ENCODE assay signal across 10 cellular contexts in the genomic region with DNA sequence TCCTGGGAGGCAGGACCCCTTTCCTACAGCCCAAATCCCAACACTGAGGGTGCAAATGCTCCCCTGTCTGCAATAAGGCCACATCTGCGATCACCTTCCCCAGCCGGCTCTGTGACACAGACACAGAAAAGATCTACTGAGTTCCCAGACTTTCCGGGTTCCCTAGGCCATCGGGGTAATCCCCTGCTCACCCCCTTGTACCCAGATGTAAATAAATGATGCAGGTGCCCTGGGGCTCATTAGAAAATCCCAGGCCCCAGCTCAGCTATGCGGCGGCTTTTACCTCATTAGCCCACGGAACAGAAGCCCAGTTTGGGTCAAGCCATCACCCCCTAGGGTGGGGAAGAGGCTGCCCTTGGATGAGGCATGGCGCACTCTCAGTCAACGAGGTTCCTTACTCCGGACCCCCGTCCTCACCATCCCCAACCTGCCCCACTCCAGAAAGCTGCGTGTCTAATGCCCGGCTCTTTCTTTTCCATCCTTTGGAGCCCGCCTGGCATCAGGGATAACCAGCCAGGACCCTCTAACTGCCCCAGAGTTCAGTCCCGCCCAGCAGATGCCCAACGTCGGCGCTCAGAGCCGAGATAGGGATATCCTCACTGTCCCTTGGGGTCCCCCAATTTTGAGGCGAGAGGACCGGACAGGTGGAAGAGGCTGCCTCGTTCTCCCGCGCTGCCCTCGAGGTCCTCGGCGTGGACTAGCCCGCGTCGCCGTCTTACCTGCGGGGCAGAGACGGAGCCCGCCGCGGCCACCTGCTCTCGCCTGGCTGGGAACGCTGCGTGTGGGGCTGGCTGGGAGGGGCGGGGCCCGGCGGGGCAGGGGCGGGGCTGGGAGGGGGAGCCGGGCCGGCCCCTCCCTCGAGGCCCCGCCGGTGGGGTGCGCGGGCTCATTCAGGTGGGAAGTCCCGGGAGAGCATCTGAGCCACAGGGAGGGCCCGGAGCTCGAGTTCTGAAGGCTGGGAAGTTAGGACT. TPM values are rescaled to one million over a fixed set of nuclear protein-coding genes. Genes with fewer than 3 reads are reported as not detected.
DNase-seq lines count a peak whose midpoint lies in the region; ATAC-seq, FAIRE-seq and TF ChIP-seq lines count a peak whose summit lies in the region.
"Had no signal": no experiment of that assay in that cellular context is flagged by ENCODE, and none has a peak within 500 bp of the region (broad histone marks: within the 10 kb centered on the region; RNA-seq: fewer than 3 reads in every experiment).

A gene with protein sequence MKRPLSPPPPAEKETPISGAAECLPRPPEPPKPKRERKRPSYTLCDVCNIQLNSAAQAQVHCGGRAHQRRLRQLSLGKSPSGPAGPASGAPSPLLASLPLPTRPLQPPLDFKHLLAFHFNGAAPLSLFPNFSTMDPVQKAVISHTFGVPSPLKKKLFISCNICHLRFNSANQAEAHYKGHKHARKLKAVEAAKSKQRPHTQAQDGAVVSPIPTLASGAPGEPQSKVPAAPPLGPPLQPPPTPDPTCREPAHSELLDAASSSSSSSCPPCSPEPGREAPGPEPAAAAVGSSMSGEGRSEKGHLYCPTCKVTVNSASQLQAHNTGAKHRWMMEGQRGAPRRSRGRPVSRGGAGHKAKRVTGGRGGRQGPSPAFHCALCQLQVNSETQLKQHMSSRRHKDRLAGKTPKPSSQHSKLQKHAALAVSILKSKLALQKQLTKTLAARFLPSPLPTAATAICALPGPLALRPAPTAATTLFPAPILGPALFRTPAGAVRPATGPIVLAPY (minus strand): TSS at position 783 of the 971 bp plus-strand sequence. CDS start 35,417 bp downstream, outside the sequence.

- peaks cover 35% of the 10 kb centered on the region for H3K27me3 ChIP-seq in HUES6 (ENCODE audit: control insufficient read depth, insufficient read depth, low read length)
- H3K27me3 ChIP-seq in H1 (replicated peaks in 1 of 4; ENCODE audit: control insufficient read depth in 3 of 4, extremely low read depth in 1 of 4, insufficient read depth in 3 of 4, low read length in 3 of 4) = peaks cover 4 to 22% (median 18%) of the 10 kb centered on the region in 4 experiments

- H2BK12ac ChIP-seq in H1 (ENCODE audit: low read depth, low read length) = no peak within 1 kb of the TSS; the same call in 1 of the 2 replicates

- intact Hi-C loops in activated B cell treated with CpG ODN at 0.5 μM for 24 hours (cut with micrococcal nuclease) = loop anchor here (1.0 kb wide), 1 partner anchor 18 kb away; no protein-coding TSS in a partner anchor

- H3K36me3 Mint-ChIP-seq in activated B cell treated with CpG ODN at 0.5 μM for 24 hours (ENCODE audit: low read depth) = no peaks in the 10 kb centered on the region

- no peak within 1 kb of the TSS for H2BK20ac ChIP-seq in H1 (ENCODE audit: low read length)

- H3K4me1 Mint-ChIP-seq in activated B cell treated with CpG ODN at 0.5 μM for 24 hours = peaks cover 12% of the 10 kb centered on the region

- peak within 1 kb of the TSS; percentile 85 for H3K4me3 Mint-ChIP-seq in activated B cell treated with CpG ODN at 0.5 μM for 24 hours
- H3K4me3 Mint-ChIP-seq: T-helper 1 cell treated with Interleukin-12 subunit alpha and Interleukin-12 subunit beta and Interleukin-4 antibody, amounts not matched to agents 30 μg/mL and 1 μg/mL, for 36 hours had no signal

- ATAC-seq in activated B cell treated with CpG ODN at 0.5 μM for 24 hours (ENCODE audit: low read depth) (peak; percentile 79), GM21447 (IDR thresholded peaks at IDR 0.05; ENCODE audit: unreplicated experiment) (no peak)

- H3K27ac ChIP-seq in HUES6 (ENCODE audit: low read depth, low read length) (no peak within 1 kb of the TSS), H1 (ENCODE audit: low read depth, low read length) (no peak within 1 kb of the TSS)

- no peaks in the 10 kb centered on the region for H3K79me2 ChIP-seq in H1 (ENCODE audit: control insufficient read depth in 1 of 2, insufficient read depth in 2 of 2, low read length in 2 of 2)

- no peak within 1 kb of the TSS for H4K91ac ChIP-seq in H1 (replicated peaks; ENCODE audit: insufficient read length, low read length)

- no peak within 1 kb of the TSS for H3K23ac ChIP-seq in H1 (ENCODE audit: insufficient read length)

- H3K14ac ChIP-seq in H1 (ENCODE audit: insufficient read length) = no peak within 1 kb of the TSS

- H3K4me2 ChIP-seq in H1 (ENCODE audit: insufficient read depth in 1 of 2, low read depth in 2 of 2, low read length in 2 of 2) = peak within 1 kb of the TSS; percentile 85 to 91

- H2BK15ac ChIP-seq in H1 (ENCODE audit: low read length) = no peak within 1 kb of the TSS

- CTCF ChIA-PET in activated B cell treated with CpG ODN at 0.5 μM for 24 hours (lab: Charles Lee) = interaction anchor here (1.5 to 2.7 kb wide), 2 partner anchors 10 to 31 kb away, joined by 4 to 11 read pairs; no protein-coding TSS in a partner anchor
- CTCF ChIA-PET in H1 (lab: Charles Lee; ENCODE audit: partially characterized antibody) = interaction anchor here (0.7 to 39.4 kb wide), 14 partner anchors 11 to 154 kb away, joined by 3 to 1084 read pairs (median 4); a partner anchor contains a TSS

- no peaks in the 10 kb centered on the region for H3K9me3 Mint-ChIP-seq in activated B cell treated with CpG ODN at 0.5 μM for 24 hours
- H3K9me3 Mint-ChIP-seq: T-helper 1 cell treated with Interleukin-12 subunit alpha and Interleukin-12 subunit beta and Interleukin-4 antibody, amounts not matched to agents 30 μg/mL and 1 μg/mL, for 36 hours had no signal

- H3K9me3 ChIP-seq in HUES6 (ENCODE audit: control insufficient read depth, insufficient read depth, low read depth, low read length) = no peaks in the 10 kb centered on the region
- H3K9me3 ChIP-seq in H1 (ENCODE audit: insufficient read depth in 2 of 2, low read depth in 1 of 2, low read length in 1 of 2) = no peaks in the 10 kb centered on the region

- peak within 1 kb of the TSS; percentile 56 for H3K4me3 ChIP-seq in HUES6 (ENCODE audit: low read depth, low read length)
- peak within 1 kb of the TSS; percentile 25 to 62 (median 28); a peak in 6 of 8 replicates for H3K4me3 ChIP-seq in H1 (ENCODE audit: extremely low read depth in 1 of 4, insufficient read depth in 2 of 4, low read depth in 3 of 4, low read length in 4 of 4)

- DNase-seq in activated B cell treated with CpG ODN at 0.5 μM for 24 hours (peak; percentile 48), H1 (ENCODE audit: low read depth in 1 of 2, low spot score in 2 of 2) (peak in 1 of 2 experiments; percentile 73), KG1 (lab: John Stamatoyannopoulos, UW) (no peak), RKO (ENCODE audit: low spot score) (no peak), NCI-H1694 (lab: John Stamatoyannopoulos, UW) (no peak)
- peak in 2 of 3 experiments; percentile 27 to 44 for DNase-seq in stimulated activated CD4-positive, alpha-beta T cell treated with anti-CD3 and anti-CD28 coated beads, TNF-alpha, amount 100 ng/mL, for 24 hours (ENCODE audit: low read depth in 3 of 3)

- POLR2A ChIA-PET in activated B cell treated with CpG ODN at 0.5 μM for 24 hours (lab: Charles Lee) (interaction anchor here (0.5 to 4.2 kb wide), 3 partner anchors 9 to 49 kb away, joined by 5 to 33 read pairs (median 8); a partner anchor contains a TSS), H1 (lab: Charles Lee; ENCODE audit: partially characterized antibody) (interaction anchor here (0.9 to 1.8 kb wide), 8 partner anchors 10 to 86 kb away, joined by 3 to 8 read pairs (median 4); a partner anchor contains a TSS)

- no peak within 1 kb of the TSS for H2BK5ac ChIP-seq in H1 (ENCODE audit: low read depth, low read length)

- H2AFZ ChIP-seq in H1 (ENCODE audit: low read length) = peak within 1 kb of the TSS; percentile 56

- H3K23me2 ChIP-seq in H1 (ENCODE audit: low read depth, low read length) = peaks cover 6% of the 10 kb centered on the region; the same call in 1 of the 2 replicates

- TF ChIP-seq RAD21 in H1 (IDR thresholded peaks at IDR 0.05 in 1 of 2, conservative IDR thresholded peaks at IDR 0.05 in 1 of 2; ENCODE audit: low read depth in 2 of 2, low read length in 2 of 2) = no peak

- 25% methylated on average over 32 of the region's 53 CpGs; no CpG with 5 or more reads in 1 of the 2 experiments for WGBS in H1 (ENCODE audit: extremely low coverage in 1 of 2, insufficient coverage in 1 of 2, insufficient read length in 1 of 2, insufficient replicate concordance in 2 of 2, low coverage in 1 of 2, low lambda C conversion rate in 2 of 2, missing lambda C conversion rate in 1 of 2), 2 experiments

- no peak within 1 kb of the TSS for H3K56ac ChIP-seq in H1 (replicated peaks; ENCODE audit: insufficient read length, low read depth, low read length)

- H3K4me1 ChIP-seq in HUES6 (ENCODE audit: control insufficient read depth, insufficient read depth, low read length) (peaks cover 25% of the 10 kb centered on the region), H1 (replicated peaks in 1 of 4; ENCODE audit: control insufficient read depth in 3 of 4, insufficient read depth in 4 of 4, low read length in 3 of 4) (peaks cover 0 to 14% (median 7%) of the 10 kb centered on the region in 4 experiments; a peak in 6 of 7 replicates)

- TF ChIP-seq POLR2A in H1 (IDR thresholded peaks at IDR 0.05; ENCODE audit: control extremely low read depth in 1 of 2, low read depth in 2 of 2, low read length in 2 of 2) = no peak

- no peak within 1 kb of the TSS for H3K4ac ChIP-seq in H1 (replicated peaks; ENCODE audit: insufficient read length, low read depth, low read length)

- H3K18ac ChIP-seq in H1 (ENCODE audit: extremely low read depth, low read length) = no peak within 1 kb of the TSS; the same call in 1 of the 2 replicates

- H4K8ac ChIP-seq in H1 (ENCODE audit: extremely low read depth, insufficient read depth, low read length) = no peak within 1 kb of the TSS

- H3K36me3 ChIP-seq in HUES6 (ENCODE audit: control insufficient read depth, insufficient read depth, low read length) = no peaks in the 10 kb centered on the region
- no peaks in the 10 kb centered on the region for H3K36me3 ChIP-seq in H1 (ENCODE audit: control insufficient read depth in 2 of 4, insufficient read depth in 4 of 4, low read length in 3 of 4)

- H3K79me1 ChIP-seq in H1 (ENCODE audit: low read depth, low read length) = no peaks in the 10 kb centered on the region; the same call in 1 of the 2 replicates

- H4K20me1 ChIP-seq in H1 (replicated peaks in 1 of 2; ENCODE audit: control insufficient read depth in 1 of 2, insufficient read depth in 2 of 2, low read length in 2 of 2) = no peaks in the 10 kb centered on the region

- no peak for TF ChIP-seq EP300 in H1 (IDR thresholded peaks at IDR 0.05; ENCODE audit: borderline replicate concordance in 1 of 2, low read depth in 2 of 2, low read length in 2 of 2)

- H3K27ac Mint-ChIP-seq in activated B cell treated with CpG ODN at 0.5 μM for 24 hours = peak within 1 kb of the TSS; percentile 84
- H3K27ac Mint-ChIP-seq: T-helper 1 cell treated with Interleukin-12 subunit alpha and Interleukin-12 subunit beta and Interleukin-4 antibody, amounts not matched to agents 30 μg/mL and 1 μg/mL, for 36 hours had no signal

- H2BK120ac ChIP-seq in H1 (replicated peaks; ENCODE audit: low read depth, low read length) = no peak within 1 kb of the TSS

- H2AK5ac ChIP-seq in H1 (ENCODE audit: low read depth, low read length) = no peak within 1 kb of the TSS

- no peak within 1 kb of the TSS for H3K9ac ChIP-seq in HUES6 (ENCODE audit: low read length)
- H3K9ac ChIP-seq in H1 (replicated peaks in 1 of 4; ENCODE audit: extremely low read depth in 1 of 4, low read depth in 3 of 4, low read length in 3 of 4) = no peak within 1 kb of the TSS

- peaks cover 9% of the 10 kb centered on the region for H3K27me3 Mint-ChIP-seq in activated B cell treated with CpG ODN at 0.5 μM for 24 hours

- H4K5ac ChIP-seq in H1 (ENCODE audit: insufficient read length, low read depth, low read length) = no peak within 1 kb of the TSS

- TF ChIP-seq CTCF in activated B cell treated with CpG ODN at 0.5 μM for 24 hours (IDR thresholded peaks at IDR 0.05) = no peak
- no peak for TF ChIP-seq CTCF in H1 (IDR thresholded peaks at IDR 0.05; ENCODE audit: control extremely low read depth in 1 of 3, insufficient read depth in 1 of 3, low read depth in 1 of 3, low read length in 3 of 3)

- no peak for FAIRE-seq in H1 (lab: Jason Lieb, UNC)

RNA-seq across cellular contexts. Expression of the gene that starts here (rescaled TPM):
- 16.7 and 17.0 TPM in 2 replicates for total RNA-seq in activated B cell treated with CpG ODN at 0.5 μM for 24 hours
- 2.5 and 3.9 TPM in 2 replicates for total RNA-seq in H1 (2021; fragmentation: NEBNext Ultra II Directional; extraction: Animal tissue kit (Norgen Biotek cat#: 25700))
- polyA plus RNA-seq in H1 (2011; rRNA removed) = 6.1 and 7.3 TPM in 2 replicates
- 6.3 TPM for polyA plus RNA-seq in H1 (2011; cell fraction: cytosol; rRNA removed)
- polyA plus RNA-seq in H1 (2011; cell fraction: nucleus; rRNA removed) = 8.4 TPM
- polyA plus RNA-seq in H1 (2012, experiment 1 of 2) = 2.7 to 4.6 TPM (median 3.2 TPM) in 4 replicates
- polyA plus RNA-seq in H1 (2012, experiment 2 of 2) = 3.9 TPM
- 2.5 TPM for polyA plus RNA-seq in H1 (2013, experiment 1 of 2)
- polyA plus RNA-seq in H1 (2013, experiment 2 of 2) = 2.6 TPM
- polyA minus RNA-seq in H1 (2011; rRNA and poly(A)+ RNA removed) = 2.2 and 2.4 TPM in 2 replicates
- polyA minus RNA-seq in H1 (2011; cell fraction: cytosol; rRNA and poly(A)+ RNA removed) = 1.0 TPM
- polyA minus RNA-seq in H1 (2011; cell fraction: nucleus; rRNA and poly(A)+ RNA removed) = 2.3 TPM
- total RNA-seq: glomerular endothelial cell had no signal

Comparison
In these comparisons a context has a peak if more than half of its experiments do, and no peak if none do; other contexts are left out.
1. DNase-seq: peak in activated B cell treated with CpG ODN at 0.5 μM for 24 hours (single experiment) and stimulated activated CD4-positive, alpha-beta T cell treated with anti-CD3 and anti-CD28 coated beads, TNF-alpha, amount 100 ng/mL, for 24 hours (2 of 3); none in KG1 (single experiment), RKO (single experiment) and NCI-H1694 (single experiment).